In genomic region chr6:157647261-157647915, GRCh38 we compare ENCODE assay signal across 21 cellular contexts.
A peak's percentile ranks its signal among the peaks of the same experiment; 100 is the strongest.
DNase-seq lines count a peak whose midpoint lies in the region; ATAC-seq, FAIRE-seq and TF ChIP-seq lines count a peak whose summit lies in the region.
"Had no signal": no experiment of that assay in that cellular context is flagged by ENCODE, and none has a peak within 500 bp of the region (broad histone marks: within the 10 kb centered on the region; RNA-seq: fewer than 3 reads in every experiment).

No MANE protein-coding gene starts in this region.

- DNase-seq in SKM-1 treated with dmso at 0.1 percent for 144 hours (lab: John Stamatoyannopoulos, UW; ENCODE audit: unreplicated experiment) (peak; percentile 97), endothelial cell of umbilical vein (ENCODE audit: low read depth, low spot score) (no peak), ACHN (no peak), NCI-H345 (lab: John Stamatoyannopoulos, UW) (no peak), islet precursor cell (no peak), DMS79 treated with DMSO at 0.1 percent for 48 hours (lab: John Stamatoyannopoulos, UW) (no peak)
- DNase-seq: activated CD4-positive, alpha-beta T cell treated with anti-CD3 and anti-CD28 coated beads, Interleukin-2, amount 50 U/mL, for 48 hours; cerebellar nuclear complex; GM23248; heart left ventricle; left ventricle myocardium inferior; MM.1S; NCI-H2227 treated with DMSO at 0.1 percent for 48 hours; nephron progenitor cell; Peyer's patch; stimulated activated CD4-positive, alpha-beta T cell treated with anti-CD3 and anti-CD28 coated beads, Interleukin-2, amount 100 ng/mL, for 48 hours; uterus had no signal

- no peak overlapping the region for H2AFZ ChIP-seq in endothelial cell of umbilical vein (ENCODE audit: low read depth, low read length)
- H2AFZ ChIP-seq: GM23248 had no signal

- H3K9me3 ChIP-seq in BLaER1 treated with 17β-estradiol and CSF1 and Interleukin-3, amounts not matched to agents 10 nM and 100 nM (replicated peaks in 1 of 11) = peaks cover 0 to 31% (median 21%) of the 10 kb centered on the region in 11 experiments; a peak in 18 of 22 replicates
- H3K9me3 ChIP-seq in endothelial cell of umbilical vein (replicated peaks; ENCODE audit: control insufficient read depth, insufficient read depth, low read length) = no peaks in the 10 kb centered on the region
- H3K9me3 ChIP-seq: heart left ventricle, left ventricle myocardium inferior, Peyer's patch, right atrium auricular region, uterus had no signal

- peaks cover 0 to 26% (median 0%) of the 10 kb centered on the region in 11 experiments; a peak in 8 of 22 replicates for H3K36me3 ChIP-seq in BLaER1 treated with 17β-estradiol and CSF1 and Interleukin-3, amounts not matched to agents 10 nM and 100 nM
- H3K36me3 ChIP-seq in endothelial cell of umbilical vein (ENCODE audit: control insufficient read depth in 2 of 2, extremely low read depth in 1 of 2, insufficient read depth in 2 of 2, low read length in 2 of 2) = no peaks in the 10 kb centered on the region
- H3K36me3 ChIP-seq: left ventricle myocardium inferior, Peyer's patch, right atrium auricular region, uterus had no signal

- no peak for TF ChIP-seq POLR2A in endothelial cell of umbilical vein (IDR thresholded peaks at IDR 0.05; ENCODE audit: low read depth, low read length)

- intact Hi-C loops in endothelial cell of umbilical vein (cut with micrococcal nuclease) = no loop called here

- POLR2A ChIA-PET in endothelial cell of umbilical vein (lab: Charles Lee) = no interaction called here

- peak overlapping the region; percentile 31 to 78 (median 67) for H3K4me2 ChIP-seq in BLaER1 treated with 17β-estradiol and CSF1 and Interleukin-3, amounts not matched to agents 10 nM and 100 nM
- no peak overlapping the region for H3K4me2 ChIP-seq in endothelial cell of umbilical vein (ENCODE audit: insufficient read depth, low read length)

- dilution Hi-C loops in endothelial cell of umbilical vein (cut with MboI; ENCODE audit: extremely low pct_ligation_motif_present, low sequenced_read_pairs) = no loop called here

- H4K20me1 ChIP-seq in BLaER1 treated with 17β-estradiol and CSF1 and Interleukin-3, amounts not matched to agents 10 nM and 100 nM = no peaks in the 10 kb centered on the region
- no peaks in the 10 kb centered on the region for H4K20me1 ChIP-seq in endothelial cell of umbilical vein (replicated peaks; ENCODE audit: control insufficient read depth, extremely low read depth, insufficient read depth, low read length)

- H3K4me1 ChIP-seq in BLaER1 treated with 17β-estradiol and CSF1 and Interleukin-3, amounts not matched to agents 10 nM and 100 nM = peaks cover 14 to 76% (median 73%) of the 10 kb centered on the region in 10 experiments
- H3K4me1 ChIP-seq in endothelial cell of umbilical vein (ENCODE audit: control insufficient read depth, extremely low read depth, insufficient read depth, low read length) = peaks cover 11% of the 10 kb centered on the region
- H3K4me1 ChIP-seq: Peyer's patch, uterus had no signal

- peak; percentile 52 for ATAC-seq in HG02981 (IDR thresholded peaks at IDR 0.05; ENCODE audit: unreplicated experiment)

- no TSS peak for BruUV-seq in endothelial cell of umbilical vein (replicated peaks; lab: Mats Ljungman, UMichigan)

- FAIRE-seq in endothelial cell of umbilical vein (lab: Jason Lieb, UNC) = peak; percentile 55
- FAIRE-seq: GM12892 had no signal

- no peaks in the 10 kb centered on the region for H3K79me2 ChIP-seq in endothelial cell of umbilical vein (ENCODE audit: control insufficient read depth, insufficient read depth, low read length)

- H3K9me1 ChIP-seq in endothelial cell of umbilical vein (replicated peaks; ENCODE audit: control insufficient read depth, extremely low read depth, insufficient read depth, low read length) = no peaks in the 10 kb centered on the region

- peak overlapping the region in 7 of 11 experiments; percentile 32 to 67 (median 51); a peak in 10 of 22 replicates for H3K9ac ChIP-seq in BLaER1 treated with 17β-estradiol and CSF1 and Interleukin-3, amounts not matched to agents 10 nM and 100 nM
- H3K9ac ChIP-seq in endothelial cell of umbilical vein (replicated peaks; ENCODE audit: extremely low read depth, insufficient read depth, low read length) = no peak overlapping the region
- H3K9ac ChIP-seq: GM23248 had no signal

- in situ Hi-C loops in ACHN (cut with HindIII; ENCODE audit: low pct_ligation_motif_present, low pct_unique_long_range_greater_than_20kb, low sequenced_read_pairs) = no loop called here

- no peaks in the 10 kb centered on the region for H3K27me3 ChIP-seq in BLaER1 treated with 17β-estradiol and CSF1 and Interleukin-3, amounts not matched to agents 10 nM and 100 nM
- no peaks in the 10 kb centered on the region for H3K27me3 ChIP-seq in endothelial cell of umbilical vein (ENCODE audit: control insufficient read depth in 2 of 2, insufficient read depth in 2 of 2, low read length in 2 of 2)
- H3K27me3 ChIP-seq: heart left ventricle, Peyer's patch, right atrium auricular region, uterus had no signal

- CTCF ChIA-PET in endothelial cell of umbilical vein (lab: Charles Lee) = interaction anchor here (1.0 to 1.6 kb wide), 2 partner anchors 10 to 226 kb away, joined by 3 to 4 read pairs; no protein-coding TSS in a partner anchor

- peak overlapping the region in 9 of 11 experiments; percentile 52 to 86 (median 83); a peak in 18 of 22 replicates for H3K27ac ChIP-seq in BLaER1 treated with 17β-estradiol and CSF1 and Interleukin-3, amounts not matched to agents 10 nM and 100 nM
- no peak overlapping the region for H3K27ac ChIP-seq in endothelial cell of umbilical vein (ENCODE audit: insufficient read depth, low read depth, low read length)
- H3K27ac ChIP-seq: GM23248, heart left ventricle, left ventricle myocardium inferior, Peyer's patch, right atrium auricular region had no signal

- TF ChIP-seq CTCF in endothelial cell of umbilical vein (IDR thresholded peaks at IDR 0.05; ENCODE audit: extremely low read depth in 1 of 2, insufficient read depth in 1 of 2, low read depth in 1 of 2, low read length in 2 of 2) = no peak

- peak overlapping the region in 4 of 10 experiments; percentile 10 to 39 (median 20); a peak in 4 of 20 replicates for H3K4me3 ChIP-seq in BLaER1 treated with 17β-estradiol and CSF1 and Interleukin-3, amounts not matched to agents 10 nM and 100 nM
- no peak overlapping the region for H3K4me3 ChIP-seq in endothelial cell of umbilical vein (replicated peaks in 1 of 3; ENCODE audit: insufficient read depth in 1 of 3, low read depth in 1 of 3, low read length in 3 of 3)
- H3K4me3 ChIP-seq: GM23248, heart left ventricle, left ventricle myocardium inferior, Peyer's patch, right atrium auricular region, uterus had no signal

TF ChIP-seq in endothelial cell of umbilical vein, 7 proteins besides CTCF, POLR2A, EP300 and RAD21:
- TF ChIP-seq MAX (IDR thresholded peaks at IDR 0.05; ENCODE audit: insufficient read depth, insufficient read length) (no peak), GATA2 (IDR thresholded peaks at IDR 0.05; ENCODE audit: insufficient read depth, insufficient read length, low read depth, low read length) (no peak), FOS (IDR thresholded peaks at IDR 0.05; ENCODE audit: borderline replicate concordance, insufficient read depth, low read length) (no peak), JUN (IDR thresholded peaks at IDR 0.05; ENCODE audit: borderline replicate concordance, insufficient read depth, insufficient read length, low read depth) (no peak), MYC (IDR thresholded peaks at IDR 0.05; ENCODE audit: low read depth, low read length) (no peak), POLR2AphosphoS5 (IDR thresholded peaks at IDR 0.05; ENCODE audit: insufficient read depth, low read depth, low read length) (no peak), EZH2 (IDR thresholded peaks at IDR 0.05; ENCODE audit: borderline replicate concordance, low read depth, low read length, severe bottlenecking) (no peak)
